9 cellular contexts compared by ENCODE assay signal in genomic region chr1:63321061-63321787, GRCh38. TPM values are rescaled to one million over a fixed set of nuclear protein-coding genes. Genes with fewer than 3 reads are reported as not detected.
A peak's percentile ranks its signal among the peaks of the same experiment; 100 is the strongest.
DNase-seq lines count a peak whose midpoint lies in the region; ATAC-seq, FAIRE-seq and TF ChIP-seq lines count a peak whose summit lies in the region.
"Had no signal": no experiment of that assay in that cellular context is flagged by ENCODE, and none has a peak within 500 bp of the region (broad histone marks: within the 10 kb centered on the region; RNA-seq: fewer than 3 reads in every experiment).

No MANE protein-coding gene starts in this region.

- no peaks in the 10 kb centered on the region for H3K9me1 ChIP-seq in endothelial cell of umbilical vein (replicated peaks; ENCODE audit: control insufficient read depth, extremely low read depth, insufficient read depth, low read length)

- no peak overlapping the region for H3K27ac ChIP-seq in OCI-LY7 (ENCODE audit: low read depth, low read length, poor library complexity, severe bottlenecking)
- H3K27ac ChIP-seq in endothelial cell of umbilical vein (ENCODE audit: insufficient read depth, low read depth, low read length) = no peak overlapping the region
- H3K27ac ChIP-seq in osteoblast (ENCODE audit: low read depth, low read length) = no peak overlapping the region

- H3K9me3 ChIP-seq in OCI-LY7 (ENCODE audit: low read length) (no peaks in the 10 kb centered on the region), endothelial cell of umbilical vein (replicated peaks; ENCODE audit: control insufficient read depth, insufficient read depth, low read length) (no peaks in the 10 kb centered on the region), osteoblast (ENCODE audit: low read depth, low read length) (peaks cover 2% of the 10 kb centered on the region)

- peaks cover 14% of the 10 kb centered on the region for H3K4me1 ChIP-seq in OCI-LY7 (ENCODE audit: insufficient read depth, low read length, poor library complexity, severe bottlenecking)
- peaks cover 2% of the 10 kb centered on the region for H3K4me1 ChIP-seq in endothelial cell of umbilical vein (ENCODE audit: control insufficient read depth, extremely low read depth, insufficient read depth, low read length)
- peaks cover 2% of the 10 kb centered on the region for H3K4me1 ChIP-seq in osteoblast (ENCODE audit: insufficient read depth, low read length)

- BruUV-seq in OCI-LY7 (replicated peaks; lab: Mats Ljungman, UMichigan) = no TSS peak
- BruUV-seq in endothelial cell of umbilical vein (replicated peaks; lab: Mats Ljungman, UMichigan) = no TSS peak

- H3K36me3 ChIP-seq in OCI-LY7 (ENCODE audit: insufficient read depth, low read length) (no peaks in the 10 kb centered on the region), endothelial cell of umbilical vein (ENCODE audit: control insufficient read depth in 2 of 2, extremely low read depth in 1 of 2, insufficient read depth in 2 of 2, low read length in 2 of 2) (no peaks in the 10 kb centered on the region), osteoblast (ENCODE audit: insufficient read depth, low read length) (no peaks in the 10 kb centered on the region)

- POLR2A ChIA-PET in OCI-LY7 (lab: Charles Lee) (interaction anchor here (0.6 to 0.7 kb wide), 3 partner anchors 10 to 68 kb away, joined by 3 to 7 read pairs (median 3); no protein-coding TSS in a partner anchor), endothelial cell of umbilical vein (lab: Charles Lee) (no interaction called here)

- no peaks in the 10 kb centered on the region for H4K20me1 ChIP-seq in OCI-LY7 (ENCODE audit: insufficient read depth, low read length)
- H4K20me1 ChIP-seq in endothelial cell of umbilical vein (replicated peaks; ENCODE audit: control insufficient read depth, extremely low read depth, insufficient read depth, low read length) = peaks cover 4% of the 10 kb centered on the region
- H4K20me1 ChIP-seq in osteoblast (ENCODE audit: insufficient read depth, low read length) = no peaks in the 10 kb centered on the region

- peaks cover 74 to 100% of the 10 kb centered on the region in 2 experiments for H3K27me3 ChIP-seq in endothelial cell of umbilical vein (ENCODE audit: control insufficient read depth in 2 of 2, insufficient read depth in 2 of 2, low read length in 2 of 2)
- H3K27me3 ChIP-seq in osteoblast (ENCODE audit: insufficient read depth, low read length) = peaks cover 99% of the 10 kb centered on the region

- H3K4me3 ChIP-seq in GM12864 (ENCODE audit: low read depth, low read length) (peak overlapping the region; percentile 76; the same call in 1 of the 2 replicates), OCI-LY7 (ENCODE audit: low read depth, low read length, poor library complexity, severe bottlenecking) (peak overlapping the region; percentile 76), endothelial cell of umbilical vein (replicated peaks in 1 of 3; ENCODE audit: insufficient read depth in 1 of 3, low read depth in 1 of 3, low read length in 3 of 3) (no peak overlapping the region), osteoblast (ENCODE audit: insufficient read depth, low read length) (no peak overlapping the region)

- no peaks in the 10 kb centered on the region for H3K9me2 ChIP-seq in OCI-LY7 (ENCODE audit: insufficient read depth, low read length)

- TF ChIP-seq CTCF in GM12864 (IDR thresholded peaks at IDR 0.05; ENCODE audit: low read depth, low read length, missing control alignments) (no peak), OCI-LY7 (conservative IDR thresholded peaks at IDR 0.05; ENCODE audit: low read length) (no peak), endothelial cell of umbilical vein (IDR thresholded peaks at IDR 0.05; ENCODE audit: extremely low read depth in 1 of 2, insufficient read depth in 1 of 2, low read depth in 1 of 2, low read length in 2 of 2) (no peak), osteoblast (IDR thresholded peaks at IDR 0.05; ENCODE audit: extremely low read depth, low read depth, low read length) (no peak)

- CTCF ChIA-PET in OCI-LY7 (lab: Charles Lee; ENCODE audit: unreplicated experiment) (no interaction called here), endothelial cell of umbilical vein (lab: Charles Lee) (interaction anchor here (0.7 to 1.4 kb wide), 2 partner anchors 9 to 24 kb away, joined by 3 read pairs; no protein-coding TSS in a partner anchor)

- TF ChIP-seq POLR2A in endothelial cell of umbilical vein (IDR thresholded peaks at IDR 0.05; ENCODE audit: low read depth, low read length) = no peak

- no peak for ATAC-seq in esophagus mucosa

- dilution Hi-C loops in endothelial cell of umbilical vein (cut with MboI; ENCODE audit: extremely low pct_ligation_motif_present, low sequenced_read_pairs) = no loop called here

- H3K4me2 ChIP-seq in OCI-LY7 (ENCODE audit: low read length) (peak overlapping the region; percentile 83; the same call in 1 of the 2 replicates), endothelial cell of umbilical vein (ENCODE audit: insufficient read depth, low read length) (no peak overlapping the region), osteoblast (ENCODE audit: insufficient read depth, low read length) (no peak overlapping the region)

- H3K79me2 ChIP-seq in OCI-LY7 (ENCODE audit: insufficient read depth, low read depth, low read length) (no peaks in the 10 kb centered on the region), endothelial cell of umbilical vein (ENCODE audit: control insufficient read depth, insufficient read depth, low read length) (no peaks in the 10 kb centered on the region), osteoblast (ENCODE audit: insufficient read depth, low read length) (no peaks in the 10 kb centered on the region)

- DNase-seq in GM12864 (ENCODE audit: low read depth) (no peak), OCI-LY7 (ENCODE audit: low spot score) (no peak), endothelial cell of umbilical vein (ENCODE audit: low read depth, low spot score) (no peak), osteoblast (ENCODE audit: insufficient read length, low spot score, missing footprints) (peak; percentile 77), HPDE6-E6E7 (ENCODE audit: extremely low spot score) (no peak), globus pallidus (ENCODE audit: low spot score) (no peak)
- DNase-seq: cerebellar nuclear complex had no signal

- no peak overlapping the region for H3K9ac ChIP-seq in endothelial cell of umbilical vein (replicated peaks; ENCODE audit: extremely low read depth, insufficient read depth, low read length)

- FAIRE-seq in endothelial cell of umbilical vein (lab: Jason Lieb, UNC) = no peak

- H2AFZ ChIP-seq in OCI-LY7 (ENCODE audit: low read length) (peak overlapping the region; percentile 96; the same call in 1 of the 2 replicates), endothelial cell of umbilical vein (ENCODE audit: low read depth, low read length) (no peak overlapping the region), osteoblast (ENCODE audit: low read length) (no peak overlapping the region)

- intact Hi-C loops in OCI-LY7 (cut with micrococcal nuclease; ENCODE audit: unreplicated experiment) = no loop called here
- intact Hi-C loops in endothelial cell of umbilical vein (cut with micrococcal nuclease) = loop anchor here (5.0 kb wide), 1 partner anchor 926 kb away; no protein-coding TSS in a partner anchor

TF ChIP-seq in endothelial cell of umbilical vein, 7 proteins besides CTCF, POLR2A, EP300 and RAD21:
- TF ChIP-seq EZH2 (IDR thresholded peaks at IDR 0.05; ENCODE audit: borderline replicate concordance, low read depth, low read length, severe bottlenecking) (peak; percentile 38), MYC (IDR thresholded peaks at IDR 0.05; ENCODE audit: low read depth, low read length) (no peak)

RNA-seq across cellular contexts. Expression of gene FOXD3, which starts 1.1 kb away (rescaled TPM):
- total RNA-seq in OCI-LY7 (2014; rRNA removed; shearing (Covaris generic)) = 0.06 TPM in 1 of 2 replicates, not detected in the other
- not detected in 2 replicates for total RNA-seq in OCI-LY7 (2022)
- total RNA-seq in endothelial cell of umbilical vein = not detected in 2 replicates
- polyA plus RNA-seq in endothelial cell of umbilical vein = not detected in 2 replicates
- not detected in 2 replicates for polyA plus RNA-seq in endothelial cell of umbilical vein (2011; cell fraction: cytosol; rRNA removed)
- polyA plus RNA-seq in endothelial cell of umbilical vein (2011; cell fraction: nucleus; rRNA removed) = not detected in 2 replicates
- polyA plus RNA-seq in endothelial cell of umbilical vein (2012) = not detected in 2 replicates
- not detected in 2 replicates for polyA minus RNA-seq in endothelial cell of umbilical vein
- polyA minus RNA-seq in endothelial cell of umbilical vein (2011; cell fraction: cytosol; rRNA and poly(A)+ RNA removed) = not detected
- polyA minus RNA-seq in endothelial cell of umbilical vein (2011; cell fraction: nucleus; rRNA and poly(A)+ RNA removed) = not detected in 2 replicates
- total RNA-seq in osteoblast = not detected in 2 replicates
- not detected for total RNA-seq in esophagus mucosa
- total RNA-seq: subcutaneous adipose tissue had no signal

RNA-seq across cellular contexts. Expression of gene ALG6, which starts 46.2 kb away (rescaled TPM):
- 29.3 TPM in 2 replicates for total RNA-seq in OCI-LY7 (2014; rRNA removed; shearing (Covaris generic))
- total RNA-seq in OCI-LY7 (2022) = 31.6 and 34.1 TPM in 2 replicates
- total RNA-seq in endothelial cell of umbilical vein = 14.4 and 17.3 TPM in 2 replicates
- 8.7 and 14.4 TPM in 2 replicates for polyA plus RNA-seq in endothelial cell of umbilical vein
- 8.1 and 8.8 TPM in 2 replicates for polyA plus RNA-seq in endothelial cell of umbilical vein (2011; cell fraction: cytosol; rRNA removed)
- polyA plus RNA-seq in endothelial cell of umbilical vein (2011; cell fraction: nucleus; rRNA removed) = 26.6 and 37.5 TPM in 2 replicates
- polyA plus RNA-seq in endothelial cell of umbilical vein (2012) = 13.4 and 15.6 TPM in 2 replicates
- polyA minus RNA-seq in endothelial cell of umbilical vein = 9.4 and 12.5 TPM in 2 replicates
- polyA minus RNA-seq in endothelial cell of umbilical vein (2011; cell fraction: cytosol; rRNA and poly(A)+ RNA removed) = 4.8 TPM
- polyA minus RNA-seq in endothelial cell of umbilical vein (2011; cell fraction: nucleus; rRNA and poly(A)+ RNA removed) = 13.6 and 24.5 TPM in 2 replicates
- 8.3 and 8.8 TPM in 2 replicates for total RNA-seq in osteoblast
- total RNA-seq in esophagus mucosa = 12.3 TPM

Comparison
In these comparisons a context has a peak if more than half of its experiments do, and no peak if none do; other contexts are left out.
1. H3K4me3 ChIP-seq: peak in GM12864 (single experiment) and OCI-LY7 (single experiment); none in endothelial cell of umbilical vein (0 of 3) and osteoblast (single experiment).